In genomic region chr12:11651377-11651776, GRCh38 we compare ENCODE assay signal across 9 cellular contexts. TPM values are rescaled to one million over a fixed set of nuclear protein-coding genes. Genes with fewer than 3 reads are reported as not detected.
A peak's percentile ranks its signal among the peaks of the same experiment; 100 is the strongest.
DNase-seq lines count a peak whose midpoint lies in the region; ATAC-seq and TF ChIP-seq lines count a peak whose summit lies in the region.
"Had no signal": no experiment of that assay in that cellular context is flagged by ENCODE, and none has a peak within 500 bp of the region (broad histone marks: within the 10 kb centered on the region; RNA-seq: fewer than 3 reads in every experiment).

No MANE protein-coding gene starts in this region.

- peak overlapping the region; percentile 99 for H3K27ac Mint-ChIP-seq in activated T-helper 1 cell treated with anti-CD3 and anti-CD28 coated beads, Interleukin-12 subunit alpha, Interleukin-12 subunit beta, Interleukin-2, Interleukin-4 antibody, amounts not matched to agents 30 ng/mL and 10 ng/mL and 1 ng/mL, durations not matched to agents 14 hours and 24 hours and 36 hours
- peak overlapping the region; percentile 97 for H3K27ac Mint-ChIP-seq in stimulated activated naive B cell treated with anti-CD40 and anti-IgM and Interleukin-4, amounts not matched to agents 10 μg/mL and 1 μg/mL and 100 μg/mL, for 72 hours

- no peak for ATAC-seq in stimulated activated naive B cell treated with anti-CD40 and anti-IgM and Interleukin-4, amounts not matched to agents 10 μg/mL and 1 μg/mL and 100 μg/mL, for 72 hours (replicated peaks)
- ATAC-seq in HG03439 (IDR thresholded peaks at IDR 0.05; ENCODE audit: unreplicated experiment) (no peak), HG02798 (IDR thresholded peaks at IDR 0.05; ENCODE audit: poor library complexity, unreplicated experiment) (no peak)

- H3K27me3 ChIP-seq in HL-60 (ENCODE audit: insufficient read depth, poor library complexity, severe bottlenecking) (no peaks in the 10 kb centered on the region), iPS-15b (ENCODE audit: control insufficient read depth, insufficient read depth, low read length) (no peaks in the 10 kb centered on the region)

- H3K4me3 ChIP-seq in HL-60 (replicated peaks; ENCODE audit: insufficient read depth, low read length) (peak overlapping the region; percentile 58), iPS-15b (ENCODE audit: low read depth, low read length) (peak overlapping the region; percentile 89)

- no peaks in the 10 kb centered on the region for H3K9me3 ChIP-seq in iPS-15b (ENCODE audit: control insufficient read depth, insufficient read depth, low read length)

- peaks cover 36% of the 10 kb centered on the region for H3K36me3 Mint-ChIP-seq in activated T-helper 1 cell treated with anti-CD3 and anti-CD28 coated beads, Interleukin-12 subunit alpha, Interleukin-12 subunit beta, Interleukin-2, Interleukin-4 antibody, amounts not matched to agents 30 ng/mL and 10 ng/mL and 1 ng/mL, durations not matched to agents 14 hours and 24 hours and 36 hours (ENCODE audit: low read depth)
- H3K36me3 Mint-ChIP-seq in stimulated activated naive B cell treated with anti-CD40 and anti-IgM and Interleukin-4, amounts not matched to agents 10 μg/mL and 1 μg/mL and 100 μg/mL, for 72 hours: peaks cover 7 to 8% of the 10 kb centered on the region in 2 donors

- H3K4me1 ChIP-seq in iPS-15b (ENCODE audit: control insufficient read depth, insufficient read depth, low read length): peaks cover 16% of the 10 kb centered on the region

- intact Hi-C loops in activated T-helper 1 cell treated with anti-CD3 and anti-CD28 coated beads, Interleukin-12 subunit alpha, Interleukin-12 subunit beta, Interleukin-2, Interleukin-4 antibody, amounts not matched to agents 30 ng/mL and 10 ng/mL and 1 ng/mL, durations not matched to agents 14 hours and 24 hours and 36 hours (cut with micrococcal nuclease): loop anchor here (2.0 to 10.0 kb wide), 5 partner anchors 521 to 1076 kb away; partner anchors contain the start of genes BORCS5, GPR19 and YBX3

- no peaks in the 10 kb centered on the region for H3K9me3 Mint-ChIP-seq in activated T-helper 1 cell treated with anti-CD3 and anti-CD28 coated beads, Interleukin-12 subunit alpha, Interleukin-12 subunit beta, Interleukin-2, Interleukin-4 antibody, amounts not matched to agents 30 ng/mL and 10 ng/mL and 1 ng/mL, durations not matched to agents 14 hours and 24 hours and 36 hours
- no peaks in the 10 kb centered on the region for H3K9me3 Mint-ChIP-seq in stimulated activated naive B cell treated with anti-CD40 and anti-IgM and Interleukin-4, amounts not matched to agents 10 μg/mL and 1 μg/mL and 100 μg/mL, for 72 hours

- no peak for DNase-seq in HL-60 (ENCODE audit: low read depth in 1 of 2, low spot score in 1 of 2)
- DNase-seq in activated T-helper 1 cell treated with anti-CD3 and anti-CD28 coated beads, Interleukin-12 subunit alpha, Interleukin-12 subunit beta, Interleukin-2, Interleukin-4 antibody, amounts not matched to agents 30 ng/mL and 10 ng/mL and 1 ng/mL, durations not matched to agents 14 hours and 24 hours and 36 hours (ENCODE audit: low spot score): no peak
- DNase-seq in stimulated activated naive B cell treated with anti-CD40 and anti-IgM and Interleukin-4, amounts not matched to agents 10 μg/mL and 1 μg/mL and 100 μg/mL, for 72 hours: no peak
- DNase-seq in stimulated activated CD4-positive, alpha-beta T cell treated with anti-CD3 and anti-CD28 coated beads, Interleukin-4, amount 100 ng/mL, for 24 hours: no peak
- no peak for DNase-seq in midbrain (lab: John Stamatoyannopoulos, UW)
- DNase-seq: activated effector memory CD4-positive, alpha-beta T cell treated with Interleukin-2 at 50 U/mL for 16 hours had no signal

- H3K27ac ChIP-seq in HL-60 (replicated peaks): peak overlapping the region; percentile 96

- no peak overlapping the region for H3K9ac ChIP-seq in iPS-15b (ENCODE audit: low read depth, low read length)

- H3K27me3 Mint-ChIP-seq in activated T-helper 1 cell treated with anti-CD3 and anti-CD28 coated beads, Interleukin-12 subunit alpha, Interleukin-12 subunit beta, Interleukin-2, Interleukin-4 antibody, amounts not matched to agents 30 ng/mL and 10 ng/mL and 1 ng/mL, durations not matched to agents 14 hours and 24 hours and 36 hours (ENCODE audit: insufficient read depth): peaks cover 3% of the 10 kb centered on the region
- no peaks in the 10 kb centered on the region for H3K27me3 Mint-ChIP-seq in stimulated activated naive B cell treated with anti-CD40 and anti-IgM and Interleukin-4, amounts not matched to agents 10 μg/mL and 1 μg/mL and 100 μg/mL, for 72 hours

- TF ChIP-seq CTCF in HL-60 (IDR thresholded peaks at IDR 0.05; ENCODE audit: insufficient read depth, low read length): no peak

- H3K4me3 Mint-ChIP-seq in activated T-helper 1 cell treated with anti-CD3 and anti-CD28 coated beads, Interleukin-12 subunit alpha, Interleukin-12 subunit beta, Interleukin-2, Interleukin-4 antibody, amounts not matched to agents 30 ng/mL and 10 ng/mL and 1 ng/mL, durations not matched to agents 14 hours and 24 hours and 36 hours: peak overlapping the region; percentile 95
- peak overlapping the region; percentile 87 to 89 for H3K4me3 Mint-ChIP-seq in stimulated activated naive B cell treated with anti-CD40 and anti-IgM and Interleukin-4, amounts not matched to agents 10 μg/mL and 1 μg/mL and 100 μg/mL, for 72 hours

- peaks cover 52% of the 10 kb centered on the region for H3K4me1 Mint-ChIP-seq in activated T-helper 1 cell treated with anti-CD3 and anti-CD28 coated beads, Interleukin-12 subunit alpha, Interleukin-12 subunit beta, Interleukin-2, Interleukin-4 antibody, amounts not matched to agents 30 ng/mL and 10 ng/mL and 1 ng/mL, durations not matched to agents 14 hours and 24 hours and 36 hours (ENCODE audit: low read depth)
- peaks cover 32 to 52% of the 10 kb centered on the region in 2 donors for H3K4me1 Mint-ChIP-seq in stimulated activated naive B cell treated with anti-CD40 and anti-IgM and Interleukin-4, amounts not matched to agents 10 μg/mL and 1 μg/mL and 100 μg/mL, for 72 hours

- H3K36me3 ChIP-seq in iPS-15b (ENCODE audit: control insufficient read depth, insufficient read depth, low read length): no peaks in the 10 kb centered on the region

RNA-seq across cellular contexts. Expression of gene ETV6, which starts 1.9 kb away (rescaled TPM):
- total RNA-seq in activated T-helper 1 cell treated with anti-CD3 and anti-CD28 coated beads, Interleukin-12 subunit alpha, Interleukin-12 subunit beta, Interleukin-2, Interleukin-4 antibody, amounts not matched to agents 30 ng/mL and 10 ng/mL and 1 ng/mL, durations not matched to agents 14 hours and 24 hours and 36 hours: 117 and 131 TPM in 2 replicates
